In genomic region chr6:79763301-79763700, GRCh38 we compare ENCODE assay signal across 10 cellular contexts.
"Had no signal": no experiment of that assay in that cellular context is flagged by ENCODE, and none has a peak within 500 bp of the region (broad histone marks: within the 10 kb centered on the region; RNA-seq: fewer than 3 reads in every experiment).

No MANE protein-coding gene starts in this region.

- H3K4me1 Mint-ChIP-seq: H9 had no signal

- H3K4me2 ChIP-seq: KMS-11 had no signal

- FAIRE-seq: H54, HepG2 had no signal

- DNase-seq: GM23248, GOT3, H9, HCEC 1CT, KBM-7 had no signal

- ATAC-seq: HepG2 had no signal

- H3K27ac Mint-ChIP-seq: H9, IgD-negative memory B cell had no signal

- H3K4me3 ChIP-seq: GM23248 had no signal

- H3K27ac ChIP-seq: GM23248, HL-60, KMS-11 had no signal

- H3K4me3 Mint-ChIP-seq: H9 had no signal

- H3K9ac ChIP-seq: GM23248, KMS-11 had no signal

- H3K36me3 Mint-ChIP-seq: IgD-negative memory B cell had no signal

- H2AFZ ChIP-seq: GM23248 had no signal
